ENCODE assay signal across 9 cellular contexts in genomic region chr5:141940695-141941271, GRCh38. TPM values are rescaled to one million over a fixed set of nuclear protein-coding genes. Genes with fewer than 3 reads are reported as not detected.
DNase-seq lines count a peak whose midpoint lies in the region; ATAC-seq and TF ChIP-seq lines count a peak whose summit lies in the region.
"Had no signal": no experiment of that assay in that cellular context is flagged by ENCODE, and none has a peak within 500 bp of the region (broad histone marks: within the 10 kb centered on the region; RNA-seq: fewer than 3 reads in every experiment).

No MANE protein-coding gene starts in this region.

- TF ChIP-seq POLR2A in body of pancreas (IDR thresholded peaks at IDR 0.05): no peak

- H3K27me3 ChIP-seq in AG04450 (ENCODE audit: control insufficient read depth, insufficient read depth, low read length) (no peaks in the 10 kb centered on the region), body of pancreas (no peaks in the 10 kb centered on the region)

- no peaks in the 10 kb centered on the region for H3K9me3 ChIP-seq in AG04450 (ENCODE audit: control insufficient read depth, insufficient read depth, low read length)
- H3K9me3 ChIP-seq in body of pancreas: no peaks in the 10 kb centered on the region
- no peaks in the 10 kb centered on the region for H3K9me3 ChIP-seq in mucosa of descending colon

- TF ChIP-seq CTCF in AG04450 (IDR thresholded peaks at IDR 0.05; ENCODE audit: low read depth, low read length) (peak; percentile 24; the same call in 1 of the 2 replicates), body of pancreas (IDR thresholded peaks at IDR 0.05) (peak in 1 of 7 experiments; percentile 8), mucosa of descending colon (IDR thresholded peaks at IDR 0.05) (no peak)

- H3K4me3 ChIP-seq in AG04450 (ENCODE audit: low read depth, low read length) (no peak overlapping the region), body of pancreas (no peak overlapping the region), mucosa of descending colon (no peak overlapping the region)

- H3K27ac ChIP-seq in AG04450 (ENCODE audit: low read depth, low read length) (no peak overlapping the region), body of pancreas (peak overlapping the region in 1 of 4 donors; percentile 35)

- intact Hi-C loops in body of pancreas (cut with DNase I): no loop called here
- intact Hi-C loops in mucosa of descending colon (cut with DNase I, micrococcal nuclease): no loop called here

- H3K36me3 ChIP-seq in body of pancreas (replicated peaks in 1 of 2; ENCODE audit: insufficient read depth in 1 of 2, low read depth in 2 of 2) (peaks cover 0 to 22% of the 10 kb centered on the region in 2 donors), mucosa of descending colon (ENCODE audit: low read depth) (no peaks in the 10 kb centered on the region)

- CTCF ChIA-PET in AG04450 (lab: Charles Lee): interaction anchor here (0.9 to 10.2 kb wide), 7 partner anchors 11 to 275 kb away, joined by 3 to 80 read pairs (median 3); partner anchors contain the start of gene PCDH12

- peak; percentile 33 for ATAC-seq in body of pancreas
- peak; percentile 49 for ATAC-seq in mucosa of descending colon
- no peak for ATAC-seq in HG03159 (IDR thresholded peaks at IDR 0.05; ENCODE audit: unreplicated experiment)
- no peak for ATAC-seq in GM21619 (IDR thresholded peaks at IDR 0.05; ENCODE audit: unreplicated experiment)

- H3K4me1 ChIP-seq in body of pancreas (no peaks in the 10 kb centered on the region), mucosa of descending colon (ENCODE audit: low read depth) (no peaks in the 10 kb centered on the region)

- POLR2A ChIA-PET in AG04450 (lab: Yijun Ruan, JAX): interaction anchor here (1.2 kb wide), 1 partner anchor 17 kb away, joined by 6 read pairs; the partner anchor contains the start of gene DELE1

- DNase-seq in AG04450 (ENCODE audit: low read depth, low spot score): no peak
- peak; percentile 23 for DNase-seq in HT-29 (ENCODE audit: low spot score)
- no peak for DNase-seq in body of pancreas
- DNase-seq in mucosa of descending colon: no peak
- no peak for DNase-seq in T-helper 9 cell
- no peak for DNase-seq in NCI-H2081 (lab: John Stamatoyannopoulos, UW)
- DNase-seq: NCI-H1417 had no signal

- WGBS in body of pancreas, 2 donors: 50 to 61% methylated on average over 6 of the region's 6 CpGs

RNA-seq across cellular contexts. Expression of gene DELE1, which starts 17.1 kb away (rescaled TPM):
- polyA plus RNA-seq in AG04450 (2011; rRNA removed): 54.7 and 72.3 TPM in 2 replicates
- 54.0 and 88.1 TPM in 2 replicates for polyA minus RNA-seq in AG04450 (2011; rRNA and poly(A)+ RNA removed)
- 78.2 and 84.7 TPM in 2 replicates for total RNA-seq in HT-29 (2014; rRNA removed; shearing (Covaris generic))
- total RNA-seq in body of pancreas: 100 to 1,000 TPM in 1 of 2 donors, 10 to 100 TPM in 1; 50.6 to 100 TPM
- 100 to 1,000 TPM in 1 of 3 donors, 10 to 100 TPM in 2; 77.8 to 112 (median 84.5) TPM for total RNA-seq in mucosa of descending colon

RNA-seq across cellular contexts. Expression of gene PCDH12, which starts 17.2 kb away (rescaled TPM):
- not detected in 2 replicates for polyA plus RNA-seq in AG04450 (2011; rRNA removed)
- polyA minus RNA-seq in AG04450 (2011; rRNA and poly(A)+ RNA removed): not detected in 2 replicates
- total RNA-seq in HT-29 (2014; rRNA removed; shearing (Covaris generic)): not detected in 2 replicates
- total RNA-seq in body of pancreas (1 to 10 TPM; 1.6 to 2.9 TPM), mucosa of descending colon (1 to 10 TPM; 1.2 to 3.2 (median 2.2) TPM)

RNA-seq across cellular contexts. Expression of gene RNF14, which starts 28.1 kb away (rescaled TPM):
- polyA plus RNA-seq in AG04450 (2011; rRNA removed): 38.1 and 39.0 TPM in 2 replicates
- polyA minus RNA-seq in AG04450 (2011; rRNA and poly(A)+ RNA removed): 25.2 and 31.0 TPM in 2 replicates
- total RNA-seq in HT-29 (2014; rRNA removed; shearing (Covaris generic)): 12.0 and 17.5 TPM in 2 replicates
- total RNA-seq in body of pancreas (10 to 100 TPM; 29.3 to 44.2 TPM), mucosa of descending colon (10 to 100 TPM; 63.5 to 69.1 (median 67.9) TPM)

Comparison
In these comparisons a context has a peak if more than half of its experiments do, and no peak if none do; other contexts are left out.
1. ATAC-seq: peak in body of pancreas (single experiment) and mucosa of descending colon (single experiment); none in HG03159 (single experiment) and GM21619 (single experiment).